ENCODE assay signal across 25 cellular contexts in genomic region chrX:9875801-9876200, GRCh38.
DNase-seq lines count a peak whose midpoint lies in the region; ATAC-seq, FAIRE-seq and TF ChIP-seq lines count a peak whose summit lies in the region.
"Had no signal": no experiment of that assay in that cellular context is flagged by ENCODE, and none has a peak within 500 bp of the region (broad histone marks: within the 10 kb centered on the region; RNA-seq: fewer than 3 reads in every experiment).

No MANE protein-coding gene starts in this region.

- H3K4me3 ChIP-seq in ascending aorta = no peak overlapping the region
- H3K4me3 ChIP-seq: A549, GM12878 had no signal

- H3K27me3 ChIP-seq in ascending aorta = no peaks in the 10 kb centered on the region

- intact Hi-C loops in ascending aorta (cut with DNase I) = no loop called here

- no peaks in the 10 kb centered on the region for H3K27me3 Mint-ChIP-seq in glutamatergic neuron (ENCODE audit: unreplicated experiment)

- TF ChIP-seq CTCF in glutamatergic neuron (IDR thresholded peaks at IDR 0.05; ENCODE audit: partially characterized antibody, unreplicated experiment) (no peak), ascending aorta (IDR thresholded peaks at IDR 0.05) (no peak)

- H3K36me3 ChIP-seq in ascending aorta = no peaks in the 10 kb centered on the region

- H3K4me1 ChIP-seq in ascending aorta = no peaks in the 10 kb centered on the region
- H3K4me1 ChIP-seq: Caco-2 had no signal

- no peaks in the 10 kb centered on the region for H3K36me3 Mint-ChIP-seq in glutamatergic neuron (ENCODE audit: unreplicated experiment)
- H3K36me3 Mint-ChIP-seq: CD8-positive, alpha-beta T cell; T-cell had no signal

- no peaks in the 10 kb centered on the region for H3K9me3 Mint-ChIP-seq in glutamatergic neuron (ENCODE audit: unreplicated experiment)
- H3K9me3 Mint-ChIP-seq: CD8-positive, alpha-beta T cell; T-cell had no signal

- no peak overlapping the region for H3K27ac ChIP-seq in ascending aorta
- H3K27ac ChIP-seq: A549, RWPE1 had no signal

- DNase-seq in D341Med (ENCODE audit: low spot score) (peak; percentile 72), ELF-1 (ENCODE audit: low read depth, low spot score) (peak; percentile 69), NCI-H82 treated with DMSO at 0.1 percent for 48 hours (lab: John Stamatoyannopoulos, UW; ENCODE audit: unreplicated experiment) (peak; percentile 83), glutamatergic neuron (no peak), ascending aorta (ENCODE audit: low spot score in 2 of 2) (no peak), RCC 7860 (ENCODE audit: low spot score) (no peak), DMS114 treated with DMSO at 0.1 percent for 48 hours (lab: John Stamatoyannopoulos, UW; ENCODE audit: unreplicated experiment) (no peak)
- DNase-seq: C1 segment of cervical spinal cord; Caco-2; CD8-positive, alpha-beta T cell; GDM1; NCI-H1048; NCI-H1417; NCI-H1694; NCI-H2081; NCI-H2171 treated with DMSO at 0.1 percent for 48 hours; NCI-H345; NCI-H526; SHP77; T-cell had no signal

- no peaks in the 10 kb centered on the region for H3K9me3 ChIP-seq in ascending aorta
- H3K9me3 ChIP-seq: Caco-2 had no signal

- no peak for ATAC-seq in HG02610 (IDR thresholded peaks at IDR 0.05; ENCODE audit: unreplicated experiment)
- ATAC-seq: A549; CD8-positive, alpha-beta T cell; GM12878; HCT116 had no signal

- H3K27ac Mint-ChIP-seq in glutamatergic neuron (ENCODE audit: unreplicated experiment) = no peak overlapping the region
- H3K27ac Mint-ChIP-seq: CD8-positive, alpha-beta T cell; T-cell had no signal

- FAIRE-seq in RCC 7860 (lab: Jason Lieb, UNC) = no peak
- FAIRE-seq: A549, GM12878 had no signal

- peaks cover 23% of the 10 kb centered on the region for H3K4me1 Mint-ChIP-seq in glutamatergic neuron (ENCODE audit: low read depth, unreplicated experiment)

- H3K4me3 Mint-ChIP-seq in glutamatergic neuron (ENCODE audit: unreplicated experiment) = peak overlapping the region; percentile 67
- H3K4me3 Mint-ChIP-seq: CD8-positive, alpha-beta T cell had no signal

Comparison
In these comparisons a context has a peak if more than half of its experiments do, and no peak if none do; other contexts are left out.
1. DNase-seq: peak in D341Med (single experiment), ELF-1 (single experiment) and NCI-H82 treated with DMSO at 0.1 percent for 48 hours (single experiment); none in glutamatergic neuron (single experiment), ascending aorta (0 of 2), RCC 7860 (single experiment) and DMS114 treated with DMSO at 0.1 percent for 48 hours (single experiment).